Comparison of ENCODE assay signal across 8 cellular contexts in the genomic region with DNA sequence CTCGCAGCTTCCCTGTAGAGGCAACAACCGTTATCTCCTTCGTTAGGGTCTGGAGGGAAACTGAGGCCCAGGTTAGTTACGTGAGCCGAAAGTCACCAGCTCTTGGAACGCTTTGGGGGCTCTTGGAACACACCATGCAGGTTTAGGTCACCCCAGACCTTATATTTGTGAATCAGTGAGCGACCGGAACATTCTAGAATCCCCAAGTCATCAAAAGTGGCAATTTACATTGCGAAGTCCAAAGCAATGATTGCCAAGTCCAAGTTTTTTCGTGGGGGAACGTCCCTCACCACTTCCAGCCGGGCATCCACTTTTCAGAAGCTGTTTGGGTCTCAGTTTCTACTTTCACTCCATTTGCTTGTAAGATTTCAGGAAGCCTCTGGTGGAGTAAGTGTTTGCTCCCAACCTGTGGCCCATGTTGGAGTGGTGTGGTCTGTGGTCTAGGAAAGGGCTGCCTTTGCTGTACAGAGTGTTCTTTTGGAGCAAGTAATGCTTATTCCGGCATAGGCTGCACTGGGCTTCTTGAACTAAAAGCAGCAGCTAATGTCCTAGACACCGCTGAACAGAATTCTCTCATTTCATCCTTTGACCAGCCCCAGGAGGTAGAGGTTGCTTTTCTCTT. TPM values are rescaled to one million over a fixed set of nuclear protein-coding genes. Genes with fewer than 3 reads are reported as not detected.
DNase-seq lines count a peak whose midpoint lies in the region; FAIRE-seq and TF ChIP-seq lines count a peak whose summit lies in the region.

No MANE protein-coding gene starts in this region.

- peak; percentile 43 for DNase-seq in G401 (ENCODE audit: low spot score)
- DNase-seq in SJSA1 (ENCODE audit: low read depth in 1 of 2, low spot score in 2 of 2), result peak in 1 of 2 experiments; percentile 33
- no peak for DNase-seq in erythroblast (lab: John Stamatoyannopoulos, UW)
- no peak for DNase-seq in ovary
- DNase-seq in AML-193 (lab: John Stamatoyannopoulos, UW), result no peak
- no peak for DNase-seq in NCI-H510A treated with DMSO at 0.1 percent for 48 hours (lab: John Stamatoyannopoulos, UW)
- DNase-seq in frontal cortex (ENCODE audit: low spot score in 2 of 2), result no peak
- DNase-seq in NAMALWA (ENCODE audit: low spot score), result no peak

- in situ Hi-C loops in G401 (cut with HindIII; ENCODE audit: low sequenced_read_pairs), result no loop called here

- FAIRE-seq in frontal cortex (lab: Jason Lieb, UNC), result no peak

- H3K27me3 ChIP-seq in SJSA1 (replicated peaks) (no peaks in the 10 kb centered on the region), ovary (no peaks in the 10 kb centered on the region)

- peak overlapping the region; percentile 99 for H3K27ac ChIP-seq in SJSA1
- peak overlapping the region; percentile 64 to 95 for H3K27ac ChIP-seq in ovary

- TF ChIP-seq POLR2A in erythroblast (IDR thresholded peaks at IDR 0.05; ENCODE audit: low read length), result peak; percentile 5
- no peak for TF ChIP-seq POLR2A in ovary (IDR thresholded peaks at IDR 0.05)

- H3K4me3 ChIP-seq in SJSA1, result peak overlapping the region; percentile 42
- peak overlapping the region; percentile 80 for H3K4me3 ChIP-seq in ovary

- TF ChIP-seq EP300 in ovary (IDR thresholded peaks at IDR 0.05), result no peak

- H3K9me3 ChIP-seq in SJSA1 (replicated peaks) (no peaks in the 10 kb centered on the region), ovary (no peaks in the 10 kb centered on the region)

- peaks cover 65% of the 10 kb centered on the region for H3K4me1 ChIP-seq in SJSA1 (replicated peaks)
- H3K4me1 ChIP-seq in ovary (ENCODE audit: insufficient read depth), result peaks cover 2% of the 10 kb centered on the region

- WGBS in ovary, 3 donors, result 22 to 31% (median 23%) methylated on average over 12 to 14 of the region's 14 CpGs

- no peak for TF ChIP-seq CTCF in ovary (IDR thresholded peaks at IDR 0.05)

- intact Hi-C loops in ovary (cut with DNase I), result no loop called here

- no peaks in the 10 kb centered on the region for H3K36me3 ChIP-seq in SJSA1
- no peaks in the 10 kb centered on the region for H3K36me3 ChIP-seq in ovary

RNA-seq across cellular contexts. Expression of a gene that starts 32.8 kb away (rescaled TPM):
- 6.5 and 7.9 TPM in 2 replicates for total RNA-seq in G401 (2014; rRNA removed; shearing (Covaris generic))
- total RNA-seq in SJSA1 (2014; rRNA removed; shearing (Covaris generic)), result 40.5 and 44.5 TPM in 2 replicates
- total RNA-seq in ovary, result 10 to 100 TPM in 1 of 7 donors, 1 to 10 TPM in 6; 1.9 to 15.9 (median 5.5) TPM
- polyA plus RNA-seq in ovary, result 1 to 10 TPM; 2.0 to 8.6 TPM
- total RNA-seq in frontal cortex, result 4.5 TPM
